In genomic region chr1:22052115-22053017, GRCh38 we compare ENCODE assay signal across 1 cellular context.
TF ChIP-seq lines count a peak whose summit lies in the region.

TSS of gene CDC42 (plus strand) at chr1:22052709. CDS start at chr1:22078479, 25,770 bp downstream.

TF ChIP-seq in HEK293, 187 proteins besides CTCF, POLR2A, EP300 and RAD21 (continued from another document and continues in another):
- TF ChIP-seq PRDM2 (tag by site-specific recombination; IDR thresholded peaks at IDR 0.05; ENCODE audit: borderline replicate concordance) (no peak), ZNF121 (tag by site-specific recombination; IDR thresholded peaks at IDR 0.05) (no peak), ZNF341 (tag by site-specific recombination; IDR thresholded peaks at IDR 0.05; ENCODE audit: low read depth) (peak; percentile 73), ATF2 (tag by site-specific recombination; IDR thresholded peaks at IDR 0.05; ENCODE audit: low read depth) (peak; percentile 88), ZNF626 (tag by site-specific recombination; IDR thresholded peaks at IDR 0.05) (no peak), ZNF544 (tag by site-specific recombination; IDR thresholded peaks at IDR 0.05) (no peak), ZNF114 (tag by site-specific recombination; IDR thresholded peaks at IDR 0.05) (no peak), ZNF202 (tag by site-specific recombination; IDR thresholded peaks at IDR 0.05; ENCODE audit: borderline replicate concordance) (no peak), ZNF10 (tag by site-specific recombination; IDR thresholded peaks at IDR 0.05) (no peak), IKZF3 (tag by site-specific recombination; IDR thresholded peaks at IDR 0.05) (peak; percentile 96), REPIN1 (tag by site-specific recombination; IDR thresholded peaks at IDR 0.05; ENCODE audit: low read depth) (peak; percentile 75; the same call in 1 of the 2 replicates), ZNF16 (tag by site-specific recombination; IDR thresholded peaks at IDR 0.05; ENCODE audit: low read depth) (no peak), ZFHX2 (tag by site-specific recombination; conservative IDR thresholded peaks at IDR 0.05) (peak; percentile 81), ZNF354C (tag by site-specific recombination; IDR thresholded peaks at IDR 0.05; ENCODE audit: borderline replicate concordance, low read depth) (no peak), ZNF140 (tag by site-specific recombination; IDR thresholded peaks at IDR 0.05) (no peak), ZNF660 (tag by site-specific recombination; IDR thresholded peaks at IDR 0.05) (peak; percentile 79; the same call in 1 of the 2 replicates), ZNF426 (tag by site-specific recombination; IDR thresholded peaks at IDR 0.05) (no peak), ZNF549 (tag by site-specific recombination; IDR thresholded peaks at IDR 0.05) (no peak), BCL11A (tag by site-specific recombination; IDR thresholded peaks at IDR 0.05; ENCODE audit: low read depth) (no peak), ZBTB17 (tag by site-specific recombination; IDR thresholded peaks at IDR 0.05) (no peak), ZNF610 (tag by site-specific recombination; IDR thresholded peaks at IDR 0.05; ENCODE audit: borderline replicate concordance) (0 out of 2 replicates have a peak, but pooled peaks have one; percentile 9), ZBTB20 (tag by site-specific recombination; IDR thresholded peaks at IDR 0.05) (peak; percentile 84; the same call in 1 of the 2 replicates), ZSCAN30 (tag by site-specific recombination; IDR thresholded peaks at IDR 0.05) (no peak), ZNF223 (tag by site-specific recombination; IDR thresholded peaks at IDR 0.05) (no peak), SP3 (tag by site-specific recombination; IDR thresholded peaks at IDR 0.05) (peak; percentile 86)
- TF ChIP-seq, protein P1, sequence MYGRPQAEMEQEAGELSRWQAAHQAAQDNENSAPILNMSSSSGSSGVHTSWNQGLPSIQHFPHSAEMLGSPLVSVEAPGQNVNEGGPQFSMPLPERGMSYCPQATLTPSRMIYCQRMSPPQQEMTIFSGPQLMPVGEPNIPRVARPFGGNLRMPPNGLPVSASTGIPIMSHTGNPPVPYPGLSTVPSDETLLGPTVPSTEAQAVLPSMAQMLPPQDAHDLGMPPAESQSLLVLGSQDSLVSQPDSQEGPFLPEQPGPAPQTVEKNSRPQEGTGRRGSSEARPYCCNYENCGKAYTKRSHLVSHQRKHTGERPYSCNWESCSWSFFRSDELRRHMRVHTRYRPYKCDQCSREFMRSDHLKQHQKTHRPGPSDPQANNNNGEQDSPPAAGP (tag by site-specific recombination; IDR thresholded peaks at IDR 0.05) = peak; percentile 91
- TF ChIP-seq, protein P2, sequence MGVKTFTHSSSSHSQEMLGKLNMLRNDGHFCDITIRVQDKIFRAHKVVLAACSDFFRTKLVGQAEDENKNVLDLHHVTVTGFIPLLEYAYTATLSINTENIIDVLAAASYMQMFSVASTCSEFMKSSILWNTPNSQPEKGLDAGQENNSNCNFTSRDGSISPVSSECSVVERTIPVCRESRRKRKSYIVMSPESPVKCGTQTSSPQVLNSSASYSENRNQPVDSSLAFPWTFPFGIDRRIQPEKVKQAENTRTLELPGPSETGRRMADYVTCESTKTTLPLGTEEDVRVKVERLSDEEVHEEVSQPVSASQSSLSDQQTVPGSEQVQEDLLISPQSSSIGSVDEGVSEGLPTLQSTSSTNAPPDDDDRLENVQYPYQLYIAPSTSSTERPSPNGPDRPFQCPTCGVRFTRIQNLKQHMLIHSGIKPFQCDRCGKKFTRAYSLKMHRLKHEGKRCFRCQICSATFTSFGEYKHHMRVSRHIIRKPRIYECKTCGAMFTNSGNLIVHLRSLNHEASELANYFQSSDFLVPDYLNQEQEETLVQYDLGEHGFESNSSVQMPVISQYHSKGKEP (tag by site-specific recombination; IDR thresholded peaks at IDR 0.05) = no peak
- TF ChIP-seq, protein P3, sequence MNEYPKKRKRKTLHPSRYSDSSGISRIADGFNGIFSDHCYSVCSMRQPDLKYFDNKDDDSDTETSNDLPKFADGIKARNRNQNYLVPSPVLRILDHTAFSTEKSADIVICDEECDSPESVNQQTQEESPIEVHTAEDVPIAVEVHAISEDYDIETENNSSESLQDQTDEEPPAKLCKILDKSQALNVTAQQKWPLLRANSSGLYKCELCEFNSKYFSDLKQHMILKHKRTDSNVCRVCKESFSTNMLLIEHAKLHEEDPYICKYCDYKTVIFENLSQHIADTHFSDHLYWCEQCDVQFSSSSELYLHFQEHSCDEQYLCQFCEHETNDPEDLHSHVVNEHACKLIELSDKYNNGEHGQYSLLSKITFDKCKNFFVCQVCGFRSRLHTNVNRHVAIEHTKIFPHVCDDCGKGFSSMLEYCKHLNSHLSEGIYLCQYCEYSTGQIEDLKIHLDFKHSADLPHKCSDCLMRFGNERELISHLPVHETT (tag by site-specific recombination; IDR thresholded peaks at IDR 0.05) = peak; percentile 59
- TF ChIP-seq, protein P4, sequence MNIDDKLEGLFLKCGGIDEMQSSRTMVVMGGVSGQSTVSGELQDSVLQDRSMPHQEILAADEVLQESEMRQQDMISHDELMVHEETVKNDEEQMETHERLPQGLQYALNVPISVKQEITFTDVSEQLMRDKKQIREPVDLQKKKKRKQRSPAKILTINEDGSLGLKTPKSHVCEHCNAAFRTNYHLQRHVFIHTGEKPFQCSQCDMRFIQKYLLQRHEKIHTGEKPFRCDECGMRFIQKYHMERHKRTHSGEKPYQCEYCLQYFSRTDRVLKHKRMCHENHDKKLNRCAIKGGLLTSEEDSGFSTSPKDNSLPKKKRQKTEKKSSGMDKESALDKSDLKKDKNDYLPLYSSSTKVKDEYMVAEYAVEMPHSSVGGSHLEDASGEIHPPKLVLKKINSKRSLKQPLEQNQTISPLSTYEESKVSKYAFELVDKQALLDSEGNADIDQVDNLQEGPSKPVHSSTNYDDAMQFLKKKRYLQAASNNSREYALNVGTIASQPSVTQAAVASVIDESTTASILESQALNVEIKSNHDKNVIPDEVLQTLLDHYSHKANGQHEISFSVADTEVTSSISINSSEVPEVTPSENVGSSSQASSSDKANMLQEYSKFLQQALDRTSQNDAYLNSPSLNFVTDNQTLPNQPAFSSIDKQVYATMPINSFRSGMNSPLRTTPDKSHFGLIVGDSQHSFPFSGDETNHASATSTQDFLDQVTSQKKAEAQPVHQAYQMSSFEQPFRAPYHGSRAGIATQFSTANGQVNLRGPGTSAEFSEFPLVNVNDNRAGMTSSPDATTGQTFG (tag by site-specific recombination; IDR thresholded peaks at IDR 0.05; ENCODE audit: borderline replicate concordance) = no peak
- TF ChIP-seq, protein P5, sequence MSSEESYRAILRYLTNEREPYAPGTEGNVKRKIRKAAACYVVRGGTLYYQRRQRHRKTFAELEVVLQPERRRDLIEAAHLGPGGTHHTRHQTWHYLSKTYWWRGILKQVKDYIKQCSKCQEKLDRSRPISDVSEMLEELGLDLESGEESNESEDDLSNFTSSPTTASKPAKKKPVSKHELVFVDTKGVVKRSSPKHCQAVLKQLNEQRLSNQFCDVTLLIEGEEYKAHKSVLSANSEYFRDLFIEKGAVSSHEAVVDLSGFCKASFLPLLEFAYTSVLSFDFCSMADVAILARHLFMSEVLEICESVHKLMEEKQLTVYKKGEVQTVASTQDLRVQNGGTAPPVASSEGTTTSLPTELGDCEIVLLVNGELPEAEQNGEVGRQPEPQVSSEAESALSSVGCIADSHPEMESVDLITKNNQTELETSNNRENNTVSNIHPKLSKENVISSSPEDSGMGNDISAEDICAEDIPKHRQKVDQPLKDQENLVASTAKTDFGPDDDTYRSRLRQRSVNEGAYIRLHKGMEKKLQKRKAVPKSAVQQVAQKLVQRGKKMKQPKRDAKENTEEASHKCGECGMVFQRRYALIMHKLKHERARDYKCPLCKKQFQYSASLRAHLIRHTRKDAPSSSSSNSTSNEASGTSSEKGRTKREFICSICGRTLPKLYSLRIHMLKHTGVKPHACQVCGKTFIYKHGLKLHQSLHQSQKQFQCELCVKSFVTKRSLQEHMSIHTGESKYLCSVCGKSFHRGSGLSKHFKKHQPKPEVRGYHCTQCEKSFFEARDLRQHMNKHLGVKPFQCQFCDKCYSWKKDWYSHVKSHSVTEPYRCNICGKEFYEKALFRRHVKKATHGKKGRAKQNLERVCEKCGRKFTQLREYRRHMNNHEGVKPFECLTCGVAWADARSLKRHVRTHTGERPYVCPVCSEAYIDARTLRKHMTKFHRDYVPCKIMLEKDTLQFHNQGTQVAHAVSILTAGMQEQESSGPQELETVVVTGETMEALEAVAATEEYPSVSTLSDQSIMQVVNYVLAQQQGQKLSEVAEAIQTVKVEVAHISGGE (tag by site-specific recombination; conservative IDR thresholded peaks at IDR 0.05; ENCODE audit: low read depth) = peak; percentile 68
- TF ChIP-seq, protein P6, sequence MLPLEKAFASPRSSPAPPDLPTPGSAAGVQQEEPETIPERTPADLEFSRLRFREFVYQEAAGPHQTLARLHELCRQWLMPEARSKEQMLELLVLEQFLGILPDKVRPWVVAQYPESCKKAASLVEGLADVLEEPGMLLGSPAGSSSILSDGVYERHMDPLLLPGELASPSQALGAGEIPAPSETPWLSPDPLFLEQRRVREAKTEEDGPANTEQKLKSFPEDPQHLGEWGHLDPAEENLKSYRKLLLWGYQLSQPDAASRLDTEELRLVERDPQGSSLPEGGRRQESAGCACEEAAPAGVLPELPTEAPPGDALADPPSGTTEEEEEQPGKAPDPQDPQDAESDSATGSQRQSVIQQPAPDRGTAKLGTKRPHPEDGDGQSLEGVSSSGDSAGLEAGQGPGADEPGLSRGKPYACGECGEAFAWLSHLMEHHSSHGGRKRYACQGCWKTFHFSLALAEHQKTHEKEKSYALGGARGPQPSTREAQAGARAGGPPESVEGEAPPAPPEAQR (tag by site-specific recombination; IDR thresholded peaks at IDR 0.05) = no peak
- TF ChIP-seq, protein P7, sequence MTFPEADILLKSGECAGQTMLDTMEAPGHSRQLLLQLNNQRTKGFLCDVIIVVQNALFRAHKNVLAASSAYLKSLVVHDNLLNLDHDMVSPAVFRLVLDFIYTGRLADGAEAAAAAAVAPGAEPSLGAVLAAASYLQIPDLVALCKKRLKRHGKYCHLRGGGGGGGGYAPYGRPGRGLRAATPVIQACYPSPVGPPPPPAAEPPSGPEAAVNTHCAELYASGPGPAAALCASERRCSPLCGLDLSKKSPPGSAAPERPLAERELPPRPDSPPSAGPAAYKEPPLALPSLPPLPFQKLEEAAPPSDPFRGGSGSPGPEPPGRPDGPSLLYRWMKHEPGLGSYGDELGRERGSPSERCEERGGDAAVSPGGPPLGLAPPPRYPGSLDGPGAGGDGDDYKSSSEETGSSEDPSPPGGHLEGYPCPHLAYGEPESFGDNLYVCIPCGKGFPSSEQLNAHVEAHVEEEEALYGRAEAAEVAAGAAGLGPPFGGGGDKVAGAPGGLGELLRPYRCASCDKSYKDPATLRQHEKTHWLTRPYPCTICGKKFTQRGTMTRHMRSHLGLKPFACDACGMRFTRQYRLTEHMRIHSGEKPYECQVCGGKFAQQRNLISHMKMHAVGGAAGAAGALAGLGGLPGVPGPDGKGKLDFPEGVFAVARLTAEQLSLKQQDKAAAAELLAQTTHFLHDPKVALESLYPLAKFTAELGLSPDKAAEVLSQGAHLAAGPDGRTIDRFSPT (tag by site-specific recombination; IDR thresholded peaks at IDR 0.05) = peak; percentile 100
